ENCODE assay signal across 8 cellular contexts in the genomic region with DNA sequence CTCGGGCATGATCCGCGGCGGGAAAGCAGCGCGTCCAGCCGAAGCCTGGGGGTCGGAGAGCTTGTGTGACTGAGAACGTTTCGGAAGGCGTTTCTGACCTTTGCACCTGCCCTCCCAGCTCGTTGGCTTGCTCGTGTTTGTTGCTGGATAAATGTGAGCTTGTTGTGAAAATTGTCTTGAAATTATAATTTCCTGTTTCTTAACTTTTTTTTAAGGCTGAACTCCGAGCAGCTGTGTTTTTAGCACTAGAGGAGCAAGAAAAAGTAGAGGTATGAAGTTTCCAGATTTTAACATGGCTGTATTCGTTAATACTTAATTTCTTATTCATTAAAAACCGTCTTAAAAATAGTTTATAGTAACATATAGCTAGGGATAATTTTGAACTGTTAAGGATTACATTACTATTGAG. TPM values are rescaled to one million over a fixed set of nuclear protein-coding genes. Genes with fewer than 3 reads are reported as not detected.
DNase-seq lines count a peak whose midpoint lies in the region; ATAC-seq and TF ChIP-seq lines count a peak whose summit lies in the region.

No MANE protein-coding gene starts in this region.

- no peaks in the 10 kb centered on the region for H4K20me1 ChIP-seq in PC-3 (ENCODE audit: low read length)

- no TSS peak for BruUV-seq in PC-3 (replicated peaks; lab: Mats Ljungman, UMichigan)

- H3K4ac ChIP-seq in neuronal stem cell (ENCODE audit: low read length): no peak overlapping the region

- H2BK5ac ChIP-seq in neuronal stem cell (ENCODE audit: low read length): peak overlapping the region; percentile 90

- H2BK15ac ChIP-seq in neuronal stem cell (ENCODE audit: low read length): no peak overlapping the region

- H3K14ac ChIP-seq in neuronal stem cell (ENCODE audit: low read length): no peak overlapping the region

- H3K4me3 ChIP-seq in PC-3 (ENCODE audit: low read length) (peak overlapping the region; percentile 93), epithelial cell of esophagus (ENCODE audit: low read length) (peak overlapping the region; percentile 93), neuronal stem cell (ENCODE audit: low read length in 2 of 2) (peak overlapping the region; percentile 89 to 94)

- no peak overlapping the region for H4K8ac ChIP-seq in neuronal stem cell (ENCODE audit: low read depth, low read length)

- H3K27ac ChIP-seq in PC-3 (ENCODE audit: low read length) (no peak overlapping the region), neuronal stem cell (replicated peaks; ENCODE audit: low read length) (peak overlapping the region; percentile 75)

- H3K79me2 ChIP-seq in PC-3 (ENCODE audit: low read length): peaks cover 76% of the 10 kb centered on the region

- no peaks in the 10 kb centered on the region for H3K27me3 ChIP-seq in PC-3 (ENCODE audit: low read length)
- no peaks in the 10 kb centered on the region for H3K27me3 ChIP-seq in neuronal stem cell (ENCODE audit: control insufficient read depth in 3 of 3, insufficient read depth in 3 of 3, low read depth in 1 of 3, low read length in 3 of 3)

- H2BK120ac ChIP-seq in neuronal stem cell (ENCODE audit: low read depth, low read length): no peak overlapping the region

- CTCF ChIA-PET in PC-3 (lab: Charles Lee): interaction anchor here (0.6 kb wide), 1 partner anchor 65 kb away, joined by 3 read pairs; no protein-coding TSS in a partner anchor

- POLR2A ChIA-PET in PC-3 (lab: Charles Lee; ENCODE audit: unreplicated experiment): interaction anchor here (0.5 kb wide), 1 partner anchor 45 kb away, joined by 3 read pairs; no protein-coding TSS in a partner anchor

- H3K9me3 ChIP-seq in PC-3 (ENCODE audit: low read length): no peaks in the 10 kb centered on the region
- H3K9me3 ChIP-seq in neuronal stem cell (replicated peaks in 1 of 2; ENCODE audit: control insufficient read depth in 2 of 2, insufficient read depth in 1 of 2, low read depth in 1 of 2, low read length in 2 of 2): peaks cover 2 to 3% of the 10 kb centered on the region in 2 donors

- H3K36me3 ChIP-seq in PC-3 (ENCODE audit: low read depth, low read length) (peaks cover 10% of the 10 kb centered on the region; the same call in 1 of the 2 replicates), neuronal stem cell (replicated peaks in 1 of 2; ENCODE audit: control insufficient read depth in 2 of 2, insufficient read depth in 2 of 2, low read length in 2 of 2) (peaks cover 15 to 69% of the 10 kb centered on the region in 2 donors)

- H3K4me2 ChIP-seq in PC-3 (ENCODE audit: low read length) (peak overlapping the region; percentile 92), neuronal stem cell (ENCODE audit: insufficient read depth, low read length, poor library complexity, severe bottlenecking) (peak overlapping the region; percentile 40)

- TF ChIP-seq CTCF in PC-3 (conservative IDR thresholded peaks at IDR 0.05; ENCODE audit: low read depth, low read length) (no peak), epithelial cell of esophagus (IDR thresholded peaks at IDR 0.05; ENCODE audit: insufficient read depth, low read depth, low read length, missing control alignments) (no peak)

- peaks cover 16% of the 10 kb centered on the region for H3K79me1 ChIP-seq in neuronal stem cell (ENCODE audit: low read depth, low read length)

- H3K18ac ChIP-seq in neuronal stem cell (ENCODE audit: low read length): peak overlapping the region; percentile 99

- no peak for DNase-seq in PC-3
- no peak for DNase-seq in epithelial cell of esophagus (ENCODE audit: low read depth)
- DNase-seq in neuronal stem cell (ENCODE audit: low spot score): no peak
- DNase-seq in cerebellar nuclear complex (lab: John Stamatoyannopoulos, UW): no peak
- DNase-seq in NCI-H446 (lab: John Stamatoyannopoulos, UW): no peak
- no peak for DNase-seq in activated gamma-delta T cell treated with Interleukin-2 at 50 U/mL for 16 hours

- peak; percentile 1 for ATAC-seq in GM18861 (IDR thresholded peaks at IDR 0.05; ENCODE audit: unreplicated experiment)
- ATAC-seq in PC-3: no peak
- no peak for ATAC-seq in HG03469 (IDR thresholded peaks at IDR 0.05; ENCODE audit: unreplicated experiment)

- peak overlapping the region; percentile 22 for H2BK12ac ChIP-seq in neuronal stem cell (ENCODE audit: low read length)

- peak overlapping the region; percentile 96 for H3K23ac ChIP-seq in neuronal stem cell (ENCODE audit: low read depth, low read length, poor library complexity)

- WGBS in neuronal stem cell (ENCODE audit: extremely low coverage in 2 of 2, insufficient read length in 2 of 2, insufficient replicate concordance in 1 of 2), 2 donors: no CpG with 5 or more reads among the region's 16 CpGs

- H3F3A ChIP-seq in PC-3 (ENCODE audit: low read length, unreplicated experiment): no peaks in the 10 kb centered on the region

- no peaks in the 10 kb centered on the region for H3K9me2 ChIP-seq in PC-3 (replicated peaks; ENCODE audit: low read length)

- H3K4me1 ChIP-seq in PC-3 (ENCODE audit: insufficient read depth, low read length): peaks cover 7% of the 10 kb centered on the region; the same call in 1 of the 2 replicates
- H3K4me1 ChIP-seq in neuronal stem cell (ENCODE audit: control insufficient read depth in 2 of 2, insufficient read depth in 1 of 2, low read depth in 1 of 2, low read length in 2 of 2): peaks cover 8 to 12% of the 10 kb centered on the region in 2 donors

- H2AK5ac ChIP-seq in neuronal stem cell (ENCODE audit: low read depth, low read length): peak overlapping the region; percentile 79

- no peak overlapping the region for H4K91ac ChIP-seq in neuronal stem cell (ENCODE audit: low read depth, low read length, poor library complexity)

- H3K9ac ChIP-seq in PC-3 (ENCODE audit: low read length): peak overlapping the region; percentile 91
- peak overlapping the region; percentile 99 for H3K9ac ChIP-seq in neuronal stem cell (ENCODE audit: low read depth, low read length, poor library complexity)

- intact Hi-C loops in PC-3 (cut with micrococcal nuclease): loop anchor here (1.0 to 5.0 kb wide), 3 partner anchors 43 to 373 kb away; a partner anchor contains a TSS

- H2AFZ ChIP-seq in PC-3 (ENCODE audit: low read length) (peak overlapping the region; percentile 94), neuronal stem cell (ENCODE audit: low read length) (peak overlapping the region; percentile 97)

RNA-seq across cellular contexts. Expression of a gene that starts 0.7 kb away (rescaled TPM):
- 11.8 and 15.2 TPM in 2 replicates for total RNA-seq in PC-3 (2014; rRNA removed)
- 22.8 TPM for polyA plus RNA-seq in neuronal stem cell (2013, experiment 1 of 2)
- polyA plus RNA-seq in neuronal stem cell (2013, experiment 2 of 2): 23.1 TPM

RNA-seq across cellular contexts. Expression of a gene that starts 43.5 kb away (rescaled TPM):
- total RNA-seq in PC-3 (2014; rRNA removed): 51.8 and 77.4 TPM in 2 replicates
- polyA plus RNA-seq in neuronal stem cell (2013, experiment 1 of 2): 24.1 TPM
- 25.1 TPM for polyA plus RNA-seq in neuronal stem cell (2013, experiment 2 of 2)
